35 cellular contexts compared by ENCODE assay signal in the genomic region with DNA sequence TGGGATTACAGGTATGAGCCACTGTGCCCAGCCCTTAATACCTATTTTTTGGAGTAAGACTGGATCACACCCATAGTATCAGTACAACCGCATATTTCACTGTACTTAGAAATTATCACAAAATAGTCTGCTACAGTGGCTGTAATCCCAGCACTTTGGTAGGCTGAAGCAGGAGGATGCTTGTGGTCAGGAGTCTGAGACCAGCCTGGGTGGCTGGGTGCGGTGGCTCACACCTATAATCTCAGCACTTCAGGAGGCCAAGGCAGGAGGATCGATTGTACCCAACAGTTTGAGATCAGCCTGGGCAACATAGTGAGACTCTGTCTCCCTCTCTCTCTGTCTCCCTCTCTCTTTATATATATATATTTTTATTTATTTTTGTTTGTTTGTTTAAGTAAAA.
"Had no signal": no experiment of that assay in that cellular context is flagged by ENCODE, and none has a peak within 500 bp of the region (broad histone marks: within the 10 kb centered on the region; RNA-seq: fewer than 3 reads in every experiment).

No MANE protein-coding gene starts in this region.

- H3K27ac Mint-ChIP-seq: activated B cell treated with CpG ODN at 0.5 μM for 24 hours; activated CD4-positive, alpha-beta memory T cell treated with anti-CD3 and anti-CD28 coated beads for 36 hours; activated CD4-positive, alpha-beta T cell treated with anti-CD3 and anti-CD28 coated beads, Interleukin-2, amount 10 ng/mL, durations not matched to agents 24 days and 14 days; activated CD8-positive, alpha-beta T cell treated with anti-CD3 and anti-CD28 coated beads for 36 hours; activated naive CD4-positive, alpha-beta T cell treated with anti-CD3 and anti-CD28 coated beads for 36 hours; activated naive CD4-positive, alpha-beta T cell treated with anti-CD3 and anti-CD28 coated beads, Interleukin-2, amount 50 U/mL, for 72 hours; activated naive CD8-positive, alpha-beta T cell treated with anti-CD3 and anti-CD28 coated beads for 36 hours; activated T-helper 1 cell treated with anti-CD3 and anti-CD28 coated beads, Interleukin-12 subunit alpha, Interleukin-12 subunit beta, Interleukin-2, Interleukin-4 antibody, amounts not matched to agents 30 ng/mL and 10 ng/mL and 1 ng/mL, durations not matched to agents 14 hours and 24 hours and 36 hours; activated T-helper 17 cell treated with anti-CD3 and anti-CD28 coated beads, Interleukin-2, amount 50 U/mL, for 72 hours; T-helper 1 cell treated with Interleukin-12 subunit alpha and Interleukin-12 subunit beta and Interleukin-4 antibody, amounts not matched to agents 30 μg/mL and 1 μg/mL, for 36 hours; T-helper 2 cell treated with Interferon-gamma antibody and Interleukin-4, amounts not matched to agents 5 μg/mL and 100 μg/mL, for 36 hours had no signal

- ATAC-seq: activated CD8-positive, alpha-beta T cell treated with anti-CD3 and anti-CD28 coated beads for 36 hours; activated naive CD4-positive, alpha-beta T cell treated with anti-CD3 and anti-CD28 coated beads, Interleukin-2, amount 50 U/mL, for 72 hours; activated T-cell treated with anti-CD3 and anti-CD28 coated beads, Interleukin-2, amount 50 U/mL, for 4 hours; activated T-cell treated with anti-CD3 and anti-CD28 coated beads, Interleukin-2, amount 50 U/mL, for 72 hours; activated T-helper 17 cell treated with anti-CD3 and anti-CD28 coated beads, Interleukin-2, amount 50 U/mL, for 72 hours; body of pancreas had no signal

- H3K4me3 ChIP-seq: adrenal gland, body of pancreas, breast epithelium had no signal

- H3K27me3 Mint-ChIP-seq: activated B cell treated with CpG ODN at 0.5 μM for 24 hours; activated CD4-positive, alpha-beta memory T cell treated with anti-CD3 and anti-CD28 coated beads for 36 hours; activated CD4-positive, alpha-beta T cell treated with anti-CD3 and anti-CD28 coated beads, Interleukin-2, amount 10 ng/mL, durations not matched to agents 24 days and 14 days; activated CD8-positive, alpha-beta T cell treated with anti-CD3 and anti-CD28 coated beads for 36 hours; activated naive CD8-positive, alpha-beta T cell treated with anti-CD3 and anti-CD28 coated beads for 36 hours; activated T-helper 17 cell treated with anti-CD3 and anti-CD28 coated beads, Interleukin-2, amount 50 U/mL, for 72 hours had no signal

- H3K27ac ChIP-seq: adrenal gland, body of pancreas, brain microvascular endothelial cell, breast epithelium, VCaP had no signal

- H3K9me3 ChIP-seq: adrenal gland, body of pancreas, breast epithelium had no signal

- DNase-seq: activated B cell treated with CpG ODN at 0.5 μM for 24 hours; activated CD4-positive, alpha-beta memory T cell treated with anti-CD3 and anti-CD28 coated beads for 36 hours; activated CD4-positive, alpha-beta T cell treated with anti-CD3 and anti-CD28 coated beads for 4 hours; activated CD4-positive, alpha-beta T cell treated with anti-CD3 and anti-CD28 coated beads, Interleukin-2, amount 10 ng/mL, durations not matched to agents 24 days and 14 days; activated CD4-positive, alpha-beta T cell treated with anti-CD3 and anti-CD28 coated beads, Interleukin-2, amount 50 U/mL, for 1 hour; activated CD4-positive, alpha-beta T cell treated with anti-CD3 and anti-CD28 coated beads, Interleukin-2, amount 50 U/mL, for 4 hours; activated CD4-positive, CD25-positive, alpha-beta regulatory T cell treated with anti-CD3 and anti-CD28 coated beads, Interleukin-2, amount 50 U/mL, for 72 hours; activated CD8-positive, alpha-beta memory T cell treated with anti-CD3 and anti-CD28 coated beads, Interleukin-2, amount 50 U/mL, for 4 hours; activated CD8-positive, alpha-beta T cell treated with anti-CD3 and anti-CD28 coated beads for 36 hours; activated effector memory CD4-positive, alpha-beta T cell treated with anti-CD3 and anti-CD28 coated beads, Interleukin-2, amount 50 U/mL, for 16 hours; activated gamma-delta T cell treated with Interleukin-2 at 50 U/mL for 16 hours; activated naive CD4-positive, alpha-beta T cell; activated naive CD4-positive, alpha-beta T cell treated with anti-CD3 and anti-CD28 coated beads for 36 hours; activated naive CD4-positive, alpha-beta T cell treated with anti-CD3 and anti-CD28 coated beads, Interleukin-2, amount 50 U/mL, for 16 hours; activated naive CD8-positive, alpha-beta T cell treated with anti-CD3 and anti-CD28 coated beads for 36 hours; activated T-cell treated with anti-CD3 and anti-CD28 coated beads for 4 hours; activated T-cell treated with anti-CD3 and anti-CD28 coated beads, Interleukin-2, amount 50 U/mL, for 1 hour; activated T-cell treated with anti-CD3 and anti-CD28 coated beads, Interleukin-2, amount 50 U/mL, for 4 hours; activated T-cell treated with anti-CD3 and anti-CD28 coated beads, Interleukin-2, amount 50 U/mL, for 72 hours; adrenal gland; amniotic stem cell; aorta; body of pancreas; brain microvascular endothelial cell; central memory CD4-positive, alpha-beta T cell; T-helper 1 cell; T-helper 2 cell; T-helper 9 cell had no signal

- H3K27me3 ChIP-seq: adrenal gland, body of pancreas, brain microvascular endothelial cell, breast epithelium had no signal

- H3K4me3 Mint-ChIP-seq: activated B cell treated with CpG ODN at 0.5 μM for 24 hours; activated CD4-positive, alpha-beta memory T cell treated with anti-CD3 and anti-CD28 coated beads for 36 hours; activated CD4-positive, alpha-beta T cell treated with anti-CD3 and anti-CD28 coated beads, Interleukin-2, amount 10 ng/mL, durations not matched to agents 24 days and 14 days; activated CD8-positive, alpha-beta T cell treated with anti-CD3 and anti-CD28 coated beads for 36 hours; activated naive CD4-positive, alpha-beta T cell treated with anti-CD3 and anti-CD28 coated beads for 36 hours; activated naive CD8-positive, alpha-beta T cell treated with anti-CD3 and anti-CD28 coated beads for 36 hours; activated T-cell treated with anti-CD3 and anti-CD28 coated beads, Interleukin-2, amount 50 U/mL, for 4 hours; activated T-cell treated with anti-CD3 and anti-CD28 coated beads, Interleukin-2, amount 50 U/mL, for 72 hours; activated T-helper 1 cell treated with anti-CD3 and anti-CD28 coated beads, Interleukin-12 subunit alpha, Interleukin-12 subunit beta, Interleukin-2, Interleukin-4 antibody, amounts not matched to agents 30 ng/mL and 10 ng/mL and 1 ng/mL, durations not matched to agents 14 hours and 24 hours and 36 hours; activated T-helper 17 cell treated with anti-CD3 and anti-CD28 coated beads, Interleukin-2, amount 50 U/mL, for 72 hours; T-helper 1 cell treated with Interleukin-12 subunit alpha and Interleukin-12 subunit beta and Interleukin-4 antibody, amounts not matched to agents 30 μg/mL and 1 μg/mL, for 36 hours; T-helper 2 cell treated with Interferon-gamma antibody and Interleukin-4, amounts not matched to agents 5 μg/mL and 100 μg/mL, for 36 hours had no signal

- H3K9me3 Mint-ChIP-seq: activated B cell treated with CpG ODN at 0.5 μM for 24 hours; activated CD4-positive, alpha-beta memory T cell treated with anti-CD3 and anti-CD28 coated beads for 36 hours; activated CD4-positive, alpha-beta T cell treated with anti-CD3 and anti-CD28 coated beads, Interleukin-2, amount 10 ng/mL, durations not matched to agents 24 days and 14 days; activated CD8-positive, alpha-beta T cell treated with anti-CD3 and anti-CD28 coated beads for 36 hours; activated naive CD4-positive, alpha-beta T cell treated with anti-CD3 and anti-CD28 coated beads for 36 hours; activated naive CD4-positive, alpha-beta T cell treated with anti-CD3 and anti-CD28 coated beads, Interleukin-2, amount 50 U/mL, for 72 hours; activated naive CD8-positive, alpha-beta T cell treated with anti-CD3 and anti-CD28 coated beads for 36 hours; activated T-cell treated with anti-CD3 and anti-CD28 coated beads, Interleukin-2, amount 50 U/mL, for 4 hours; activated T-cell treated with anti-CD3 and anti-CD28 coated beads, Interleukin-2, amount 50 U/mL, for 72 hours; activated T-helper 1 cell treated with anti-CD3 and anti-CD28 coated beads, Interleukin-12 subunit alpha, Interleukin-12 subunit beta, Interleukin-2, Interleukin-4 antibody, amounts not matched to agents 30 ng/mL and 10 ng/mL and 1 ng/mL, durations not matched to agents 14 hours and 24 hours and 36 hours; activated T-helper 17 cell treated with anti-CD3 and anti-CD28 coated beads, Interleukin-2, amount 50 U/mL, for 72 hours; T-helper 1 cell treated with Interleukin-12 subunit alpha and Interleukin-12 subunit beta and Interleukin-4 antibody, amounts not matched to agents 30 μg/mL and 1 μg/mL, for 36 hours; T-helper 2 cell treated with Interferon-gamma antibody and Interleukin-4, amounts not matched to agents 5 μg/mL and 100 μg/mL, for 36 hours had no signal

- H3K36me3 ChIP-seq: adrenal gland, brain microvascular endothelial cell, breast epithelium had no signal
